In genomic region chr5:10228288-10228687, GRCh38 we compare ENCODE assay signal across 27 cellular contexts.
"Had no signal": no experiment of that assay in that cellular context is flagged by ENCODE, and none has a peak within 500 bp of the region (broad histone marks: within the 10 kb centered on the region; RNA-seq: fewer than 3 reads in every experiment).

No MANE protein-coding gene starts in this region.

- H3K36me3 ChIP-seq: neural progenitor cell, pancreas, prostate gland, thyroid gland, transverse colon, vagina had no signal

- H3K4me1 ChIP-seq: left ventricle myocardium inferior, neural progenitor cell, pancreas, prostate gland, sigmoid colon, spleen, testis, transverse colon, upper lobe of left lung, vagina had no signal

- DNase-seq: islet precursor cell; left ventricle myocardium inferior; mesendoderm; naive B cell; natural killer cell; nephron progenitor cell; pancreas; posterior cingulate gyrus; retina; right cardiac atrium; sigmoid colon; small intestine; spleen; stimulated activated CD4-positive, alpha-beta T cell treated with anti-CD3 and anti-CD28 coated beads, Interleukin-4, amount 100 ng/mL, for 4 hours; stimulated activated CD8-positive, alpha-beta memory T cell treated with anti-CD3 and anti-CD28 coated beads, Interleukin-4, amount 100 ng/mL, for 48 hours; stimulated activated naive CD4-positive, alpha-beta T cell treated with Interleukin-2 at 50 U/mL for 16 hours; stimulated activated naive CD8-positive, alpha-beta T cell treated with anti-CD3 and anti-CD28 coated beads, Interleukin-15, amount 100 ng/mL, for 72 hours; testis; thyroid gland; transverse colon; upper lobe of left lung had no signal

- H3K9ac ChIP-seq: neural progenitor cell had no signal

- ATAC-seq: natural killer cell; pancreas; right cardiac atrium; stimulated activated memory B cell treated with anti-CD40 and anti-IgM and Interleukin-4, amounts not matched to agents 10 μg/mL and 1 μg/mL and 100 μg/mL, for 72 hours; stimulated activated naive CD8-positive, alpha-beta T cell treated with anti-CD3 and anti-CD28 coated beads, Interleukin-15, amount 100 ng/mL, for 72 hours had no signal

- H2AFZ ChIP-seq: hepatocyte, neural progenitor cell had no signal

- H3K4me2 ChIP-seq: hepatocyte, neural progenitor cell had no signal

- H3K79me2 ChIP-seq: hepatocyte had no signal

- H3K27me3 ChIP-seq: hepatocyte, neural progenitor cell, pancreas, sigmoid colon, spleen, testis, thyroid gland, transverse colon, upper lobe of left lung, vagina had no signal

- FAIRE-seq: pancreas, small intestine had no signal

- H3K27ac ChIP-seq: hepatocyte, left ventricle myocardium inferior, neural progenitor cell, pancreas, prostate gland, sigmoid colon, spleen, testis, thyroid gland, transverse colon, upper lobe of left lung, vagina had no signal

- H3K9me3 ChIP-seq: pancreas, prostate gland, sigmoid colon, testis, thyroid gland, transverse colon, upper lobe of left lung, vagina had no signal

- H3K4me3 ChIP-seq: hepatocyte, left ventricle myocardium inferior, lung, neural progenitor cell, pancreas, prostate gland, sigmoid colon, spleen, testis, thyroid gland, transverse colon, upper lobe of left lung, vagina had no signal
